Comparison of ENCODE assay signal across 9 cellular contexts in the genomic region with DNA sequence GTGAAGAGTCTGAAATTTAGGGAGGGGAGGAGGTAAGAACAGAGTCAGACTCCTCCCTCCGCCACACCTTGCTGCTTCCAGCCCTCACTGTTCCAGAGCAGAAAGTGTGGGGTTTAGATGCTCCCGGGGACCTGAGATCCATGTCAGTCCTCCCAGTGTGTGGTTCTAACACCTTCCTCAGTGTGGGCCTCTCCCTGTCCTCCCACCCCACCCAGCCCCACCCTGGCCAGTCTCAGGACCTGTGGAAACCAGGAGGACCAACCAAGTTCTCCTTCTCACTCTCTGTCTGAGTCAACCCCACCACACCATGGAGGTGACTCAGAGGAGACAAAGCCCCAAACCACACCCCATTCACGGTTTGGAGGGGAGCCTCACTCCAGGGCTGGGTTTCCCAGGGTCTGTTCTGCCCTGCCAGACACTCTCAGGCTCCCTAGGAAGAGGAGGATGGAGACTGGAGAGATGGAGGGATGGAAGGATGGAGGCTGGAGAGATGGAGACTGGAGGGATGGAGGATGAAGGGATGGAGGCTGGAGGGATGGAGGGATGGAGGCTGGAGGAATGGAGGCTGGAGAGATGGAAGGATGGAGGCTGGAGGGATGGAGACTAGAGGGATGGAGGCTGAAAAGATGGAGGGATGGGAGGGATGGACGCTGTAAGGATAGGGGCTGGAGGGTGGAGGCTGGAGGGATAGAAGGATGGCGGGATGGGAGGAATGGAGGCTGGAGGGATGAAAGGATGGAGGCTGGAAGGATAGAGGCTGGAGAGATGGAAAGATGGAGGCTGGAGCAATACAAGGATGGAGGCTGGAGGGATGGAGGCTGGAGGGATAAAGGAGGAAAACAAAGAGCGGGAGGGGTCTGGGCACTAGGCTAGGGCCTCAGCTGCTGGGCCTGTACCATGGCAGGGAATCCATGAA.
DNase-seq lines count a peak whose midpoint lies in the region; ATAC-seq and TF ChIP-seq lines count a peak whose summit lies in the region.
"Had no signal": no experiment of that assay in that cellular context is flagged by ENCODE, and none has a peak within 500 bp of the region (broad histone marks: within the 10 kb centered on the region; RNA-seq: fewer than 3 reads in every experiment).

No MANE protein-coding gene starts in this region.

- H3K36me3 ChIP-seq in MM.1S (replicated peaks; ENCODE audit: insufficient read depth, low read length), result no peaks in the 10 kb centered on the region

- no peak overlapping the region for H3K4me2 ChIP-seq in MM.1S (ENCODE audit: low read depth, low read length)

- no peaks in the 10 kb centered on the region for H3F3A ChIP-seq in MM.1S (ENCODE audit: insufficient read depth, low read length)

- TF ChIP-seq CTCF in foreskin keratinocyte (conservative IDR thresholded peaks at IDR 0.05) (no peak), MM.1S (IDR thresholded peaks at IDR 0.05; ENCODE audit: low read length) (no peak)

- peak overlapping the region; percentile 88 for H3K4me3 Mint-ChIP-seq in activated CD4-positive, alpha-beta T cell treated with anti-CD3 and anti-CD28 coated beads, Interleukin-2, amount 10 ng/mL, durations not matched to agents 24 days and 14 days

- no peaks in the 10 kb centered on the region for H3K27me3 Mint-ChIP-seq in activated CD4-positive, alpha-beta T cell treated with anti-CD3 and anti-CD28 coated beads, Interleukin-2, amount 10 ng/mL, durations not matched to agents 24 days and 14 days

- no peak overlapping the region for H3K4me3 ChIP-seq in MM.1S (ENCODE audit: low read length)

- no peaks in the 10 kb centered on the region for H4K20me1 ChIP-seq in MM.1S (ENCODE audit: insufficient read depth, low read length)

- H3K36me3 Mint-ChIP-seq in activated CD4-positive, alpha-beta T cell treated with anti-CD3 and anti-CD28 coated beads, Interleukin-2, amount 10 ng/mL, durations not matched to agents 24 days and 14 days (ENCODE audit: low read depth), result peaks cover 6% of the 10 kb centered on the region

- no peaks in the 10 kb centered on the region for H3K9me3 Mint-ChIP-seq in activated CD4-positive, alpha-beta T cell treated with anti-CD3 and anti-CD28 coated beads, Interleukin-2, amount 10 ng/mL, durations not matched to agents 24 days and 14 days

- H3K4me1 Mint-ChIP-seq in activated CD4-positive, alpha-beta T cell treated with anti-CD3 and anti-CD28 coated beads, Interleukin-2, amount 10 ng/mL, durations not matched to agents 24 days and 14 days, result peaks cover 83% of the 10 kb centered on the region

- H3K27me3 ChIP-seq in foreskin keratinocyte (peaks cover 15% of the 10 kb centered on the region), MM.1S (replicated peaks; ENCODE audit: insufficient read depth, low read length) (no peaks in the 10 kb centered on the region)

- no peaks in the 10 kb centered on the region for H3K9me2 ChIP-seq in MM.1S (replicated peaks; ENCODE audit: insufficient read depth, low read length)

- no peak overlapping the region for H2AFZ ChIP-seq in MM.1S (ENCODE audit: low read length)

- peak overlapping the region; percentile 97 for H3K27ac ChIP-seq in foreskin keratinocyte
- no peak overlapping the region for H3K27ac ChIP-seq in MM.1S (ENCODE audit: low read length)

- H3K9me3 ChIP-seq in MM.1S (replicated peaks; ENCODE audit: insufficient read depth, low read length), result no peaks in the 10 kb centered on the region

- H3K79me2 ChIP-seq in MM.1S (ENCODE audit: low read length), result no peaks in the 10 kb centered on the region

- ATAC-seq in GM18909 (IDR thresholded peaks at IDR 0.05; ENCODE audit: poor library complexity, unreplicated experiment) (peak; percentile 43), HG03097 (IDR thresholded peaks at IDR 0.05; ENCODE audit: low FRiP score, unreplicated experiment) (peak; percentile 28), foreskin keratinocyte (peak; percentile 84)
- ATAC-seq: Panc1 had no signal

- peak overlapping the region; percentile 98 for H3K27ac Mint-ChIP-seq in activated CD4-positive, alpha-beta T cell treated with anti-CD3 and anti-CD28 coated beads, Interleukin-2, amount 10 ng/mL, durations not matched to agents 24 days and 14 days

- intact Hi-C loops in activated CD4-positive, alpha-beta T cell treated with anti-CD3 and anti-CD28 coated beads, Interleukin-2, amount 10 ng/mL, durations not matched to agents 24 days and 14 days (cut with micrococcal nuclease), result loop anchor here (1.0 to 5.0 kb wide), 6 partner anchors 9 to 1346 kb away; partner anchors contain the start of gene IFNLR1

- peak; percentile 93 for DNase-seq in activated CD4-positive, alpha-beta T cell treated with anti-CD3 and anti-CD28 coated beads, Interleukin-2, amount 10 ng/mL, durations not matched to agents 24 days and 14 days
- peak; percentile 52 to 78 for DNase-seq in foreskin keratinocyte
- no peak for DNase-seq in HuH-7 (ENCODE audit: low spot score)
- DNase-seq in epidermal melanocyte (ENCODE audit: insufficient read length, low spot score), result no peak
- DNase-seq in MM.1S, result no peak
- DNase-seq in NCI-H510A (lab: John Stamatoyannopoulos, UW), result no peak

- no peak overlapping the region for H3K9ac ChIP-seq in MM.1S (ENCODE audit: low read length)

- H3K4me1 ChIP-seq in foreskin keratinocyte (peaks cover 8% of the 10 kb centered on the region), MM.1S (ENCODE audit: low read length) (peaks cover 10% of the 10 kb centered on the region)

Comparison
In these comparisons a context has a peak if more than half of its experiments do, and no peak if none do; other contexts are left out.
1. ATAC-seq: peak in every context shown above with its lines; median percentile 84 in foreskin keratinocyte; 43 in GM18909; 28 in HG03097.
2. DNase-seq: peak in activated CD4-positive, alpha-beta T cell treated with anti-CD3 and anti-CD28 coated beads, Interleukin-2, amount 10 ng/mL, durations not matched to agents 24 days and 14 days (single experiment) and foreskin keratinocyte (2 of 2); none in HuH-7 (single experiment), epidermal melanocyte (single experiment), MM.1S (single experiment) and NCI-H510A (single experiment).